ENCODE assay signal across 15 cellular contexts in the genomic region with DNA sequence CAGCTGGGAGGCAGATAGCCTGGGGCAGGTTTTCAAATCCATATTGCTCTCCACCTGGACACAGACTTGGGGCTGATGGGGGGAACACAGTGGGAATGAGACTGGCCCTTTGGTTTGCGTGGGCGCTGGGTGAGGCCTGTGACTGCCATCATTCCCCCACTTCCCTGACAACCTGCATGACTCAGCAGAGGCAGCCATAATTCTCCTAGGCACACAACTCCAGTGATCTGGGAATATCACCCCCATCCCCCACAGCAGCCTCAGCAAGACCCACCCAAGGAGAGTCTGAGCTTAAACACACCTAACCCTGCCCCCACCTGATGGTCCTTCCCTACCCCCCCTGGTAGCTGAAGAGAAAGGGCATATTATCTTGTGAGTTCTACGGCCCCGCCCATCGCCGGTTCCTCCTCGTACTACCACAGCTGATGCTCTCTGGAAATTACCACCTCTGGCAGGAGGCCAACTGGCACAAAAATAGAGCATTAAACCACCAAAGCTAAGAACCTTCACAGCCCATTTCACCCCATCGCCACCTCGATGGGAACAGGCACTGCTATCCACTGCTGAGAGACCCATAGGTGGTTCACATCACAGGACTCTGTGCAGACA.
DNase-seq lines count a peak whose midpoint lies in the region; ATAC-seq lines count a peak whose summit lies in the region.
"Had no signal": no experiment of that assay in that cellular context is flagged by ENCODE, and none has a peak within 500 bp of the region (broad histone marks: within the 10 kb centered on the region; RNA-seq: fewer than 3 reads in every experiment).

No MANE protein-coding gene starts in this region.

- peaks cover 10% of the 10 kb centered on the region for H3K4me1 Mint-ChIP-seq in stimulated activated memory B cell treated with anti-CD40 and anti-IgM and Interleukin-4, amounts not matched to agents 10 μg/mL and 1 μg/mL and 100 μg/mL, for 72 hours
- no peaks in the 10 kb centered on the region for H3K4me1 Mint-ChIP-seq in activated T-cell treated with anti-CD3 and anti-CD28 coated beads, Interleukin-2, amount 50 U/mL, for 24 hours (ENCODE audit: low read depth)
- H3K4me1 Mint-ChIP-seq: mesothelial cell of epicardium had no signal

- no peaks in the 10 kb centered on the region for H3K9me3 Mint-ChIP-seq in stimulated activated memory B cell treated with anti-CD40 and anti-IgM and Interleukin-4, amounts not matched to agents 10 μg/mL and 1 μg/mL and 100 μg/mL, for 72 hours
- H3K9me3 Mint-ChIP-seq in activated T-cell treated with anti-CD3 and anti-CD28 coated beads, Interleukin-2, amount 50 U/mL, for 24 hours: no peaks in the 10 kb centered on the region
- H3K9me3 Mint-ChIP-seq: brain; stimulated activated naive CD8-positive, alpha-beta T cell treated with anti-CD3 and anti-CD28 coated beads, Interleukin-15, Interleukin-2, amounts not matched to agents 100 ng/mL and 50 ng/mL, for 24 hours had no signal

- intact Hi-C loops in sciatic nerve (cut with DNase I): loop anchor here (5.0 kb wide), 1 partner anchor 927 kb away; no protein-coding TSS in a partner anchor

- peaks cover 68% of the 10 kb centered on the region for H3K27me3 Mint-ChIP-seq in stimulated activated memory B cell treated with anti-CD40 and anti-IgM and Interleukin-4, amounts not matched to agents 10 μg/mL and 1 μg/mL and 100 μg/mL, for 72 hours
- peaks cover 42% of the 10 kb centered on the region for H3K27me3 Mint-ChIP-seq in activated T-cell treated with anti-CD3 and anti-CD28 coated beads, Interleukin-2, amount 50 U/mL, for 24 hours

- peak overlapping the region; percentile 12 for H3K27ac Mint-ChIP-seq in stimulated activated memory B cell treated with anti-CD40 and anti-IgM and Interleukin-4, amounts not matched to agents 10 μg/mL and 1 μg/mL and 100 μg/mL, for 72 hours
- no peak overlapping the region for H3K27ac Mint-ChIP-seq in activated T-cell treated with anti-CD3 and anti-CD28 coated beads, Interleukin-2, amount 50 U/mL, for 24 hours
- H3K27ac Mint-ChIP-seq: brain; mesothelial cell of epicardium; stimulated activated naive CD8-positive, alpha-beta T cell treated with anti-CD3 and anti-CD28 coated beads, Interleukin-15, Interleukin-2, amounts not matched to agents 100 ng/mL and 50 ng/mL, for 24 hours had no signal

- ATAC-seq in stimulated activated memory B cell treated with anti-CD40 and anti-IgM and Interleukin-4, amounts not matched to agents 10 μg/mL and 1 μg/mL and 100 μg/mL, for 72 hours: peak; percentile 31
- no peak for ATAC-seq in sciatic nerve
- ATAC-seq: A549 had no signal

- no peaks in the 10 kb centered on the region for H3K36me3 Mint-ChIP-seq in stimulated activated memory B cell treated with anti-CD40 and anti-IgM and Interleukin-4, amounts not matched to agents 10 μg/mL and 1 μg/mL and 100 μg/mL, for 72 hours
- no peaks in the 10 kb centered on the region for H3K36me3 Mint-ChIP-seq in activated T-cell treated with anti-CD3 and anti-CD28 coated beads, Interleukin-2, amount 50 U/mL, for 24 hours (ENCODE audit: low read depth)
- H3K36me3 Mint-ChIP-seq: brain, mesothelial cell of epicardium had no signal

- peak; percentile 34 for DNase-seq in NCI-H2171 treated with DMSO at 0.1 percent for 48 hours (lab: John Stamatoyannopoulos, UW)
- DNase-seq in NCI-H2171 (lab: John Stamatoyannopoulos, UW): no peak
- DNase-seq in NCI-H187 (lab: John Stamatoyannopoulos, UW): peak; percentile 60 to 81
- peak; percentile 28 for DNase-seq in RPMI7951 (ENCODE audit: low read depth)
- DNase-seq in activated T-cell treated with anti-CD3 and anti-CD28 coated beads, Interleukin-2, amount 50 U/mL, for 1 hour: no peak
- DNase-seq in activated T-cell treated with anti-CD3 and anti-CD28 coated beads, Interleukin-2, amount 50 U/mL, for 24 hours: no peak
- no peak for DNase-seq in sciatic nerve (ENCODE audit: low spot score)
- DNase-seq: activated naive CD4-positive, alpha-beta T cell treated with Interleukin-2 at 50 U/mL for 16 hours; effector CD8-positive, alpha-beta T cell; NCI-H526 treated with DMSO at 0.1 percent for 48 hours had no signal

- H3K4me3 Mint-ChIP-seq in stimulated activated memory B cell treated with anti-CD40 and anti-IgM and Interleukin-4, amounts not matched to agents 10 μg/mL and 1 μg/mL and 100 μg/mL, for 72 hours: no peak overlapping the region
- H3K4me3 Mint-ChIP-seq in activated T-cell treated with anti-CD3 and anti-CD28 coated beads, Interleukin-2, amount 50 U/mL, for 24 hours: no peak overlapping the region
- H3K4me3 Mint-ChIP-seq: brain; mesothelial cell of epicardium; stimulated activated naive CD8-positive, alpha-beta T cell treated with anti-CD3 and anti-CD28 coated beads, Interleukin-15, Interleukin-2, amounts not matched to agents 100 ng/mL and 50 ng/mL, for 24 hours had no signal

Comparison
In these comparisons a context has a peak if more than half of its experiments do, and no peak if none do; other contexts are left out.
1. DNase-seq: peak in NCI-H2171 treated with DMSO at 0.1 percent for 48 hours (single experiment), NCI-H187 (2 of 2) and RPMI7951 (single experiment); none in NCI-H2171 (single experiment), activated T-cell treated with anti-CD3 and anti-CD28 coated beads, Interleukin-2, amount 50 U/mL, for 1 hour (single experiment), activated T-cell treated with anti-CD3 and anti-CD28 coated beads, Interleukin-2, amount 50 U/mL, for 24 hours (single experiment) and sciatic nerve (single experiment).